In the genomic region with DNA sequence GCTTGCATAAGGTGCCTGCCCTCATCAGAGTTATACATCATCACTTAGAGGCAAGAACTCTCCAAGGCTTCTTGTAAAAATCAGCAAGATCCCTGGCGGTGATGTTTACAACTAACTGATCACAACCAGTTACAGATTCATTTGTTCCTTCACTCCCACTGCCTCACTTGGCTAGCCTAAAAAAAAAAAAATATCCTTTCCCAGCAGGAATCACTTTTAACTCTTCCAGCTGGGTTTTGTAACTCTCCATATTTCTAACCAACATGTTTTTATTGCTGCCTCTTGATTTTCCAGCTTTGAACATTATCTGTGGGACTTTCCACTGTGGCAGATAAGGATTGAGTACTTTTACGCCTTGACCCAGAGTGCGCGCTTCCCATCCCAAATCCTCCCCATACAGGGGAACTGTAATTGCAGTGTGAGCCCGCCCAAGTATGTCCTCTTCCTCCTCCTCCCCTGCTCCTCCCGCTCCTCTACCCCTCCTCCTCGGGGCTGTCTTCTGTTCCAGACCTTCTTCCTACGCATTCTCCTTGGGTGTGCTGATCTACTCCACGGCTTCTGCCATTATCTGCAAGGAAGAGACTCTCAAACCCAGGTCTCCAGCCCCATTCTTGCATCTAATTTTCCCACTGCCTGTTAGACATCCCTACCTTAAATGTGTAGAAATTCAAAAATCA, we compare ENCODE assay signal across 11 cellular contexts. TPM values are rescaled to one million over a fixed set of nuclear protein-coding genes. Genes with fewer than 3 reads are reported as not detected.
DNase-seq lines count a peak whose midpoint lies in the region; ATAC-seq and TF ChIP-seq lines count a peak whose summit lies in the region.
"Had no signal": no experiment of that assay in that cellular context is flagged by ENCODE, and none has a peak within 500 bp of the region (broad histone marks: within the 10 kb centered on the region; RNA-seq: fewer than 3 reads in every experiment).

No MANE protein-coding gene starts in this region.

- no peaks in the 10 kb centered on the region for H3K79me2 ChIP-seq in osteoblast (ENCODE audit: insufficient read depth, low read length)

- no peak for TF ChIP-seq CTCF in RWPE2 (IDR thresholded peaks at IDR 0.05; ENCODE audit: poor library complexity, severe bottlenecking)
- TF ChIP-seq CTCF in osteoblast (IDR thresholded peaks at IDR 0.05; ENCODE audit: extremely low read depth, low read depth, low read length) = no peak

- no peak overlapping the region for H2AFZ ChIP-seq in osteoblast (ENCODE audit: low read length)

- no peaks in the 10 kb centered on the region for H3K27me3 ChIP-seq in RWPE2 (ENCODE audit: insufficient read depth, poor library complexity, severe bottlenecking)
- no peaks in the 10 kb centered on the region for H3K27me3 ChIP-seq in osteoblast (ENCODE audit: insufficient read depth, low read length)
- H3K27me3 ChIP-seq: upper lobe of left lung had no signal

- H3K4me1 ChIP-seq in RWPE2 (ENCODE audit: insufficient read depth, poor library complexity, severe bottlenecking) (peaks cover 13% of the 10 kb centered on the region), osteoblast (ENCODE audit: insufficient read depth, low read length) (no peaks in the 10 kb centered on the region)

- H3K36me3 Mint-ChIP-seq in stimulated activated naive B cell treated with anti-CD40 and anti-IgM and Interleukin-4, amounts not matched to agents 10 μg/mL and 1 μg/mL and 100 μg/mL, for 72 hours = peaks cover 38 to 52% of the 10 kb centered on the region in 2 donors

- no peak for DNase-seq in RWPE2 (ENCODE audit: low spot score)
- DNase-seq in epithelial cell of prostate (ENCODE audit: low read depth, low spot score) = no peak
- no peak for DNase-seq in left lobe of liver (ENCODE audit: low spot score)
- DNase-seq in stimulated activated naive B cell treated with anti-CD40 and anti-IgM and Interleukin-4, amounts not matched to agents 10 μg/mL and 1 μg/mL and 100 μg/mL, for 72 hours = no peak
- no peak for DNase-seq in SKM-1 treated with dmso at 0.1 percent for 144 hours (lab: John Stamatoyannopoulos, UW; ENCODE audit: unreplicated experiment)
- DNase-seq in NCI-H2171 treated with DMSO at 0.1 percent for 48 hours (lab: John Stamatoyannopoulos, UW) = no peak
- DNase-seq in osteoblast (ENCODE audit: insufficient read length, low spot score, missing footprints) = no peak
- DNase-seq: activated naive CD4-positive, alpha-beta T cell treated with Interleukin-2 at 50 U/mL for 16 hours had no signal

- no peaks in the 10 kb centered on the region for H4K20me1 ChIP-seq in osteoblast (ENCODE audit: insufficient read depth, low read length)

- H3K4me3 ChIP-seq in RWPE2 (ENCODE audit: severe bottlenecking) (no peak overlapping the region), osteoblast (ENCODE audit: insufficient read depth, low read length) (no peak overlapping the region)
- H3K4me3 ChIP-seq: upper lobe of left lung had no signal

- H3K36me3 ChIP-seq in RWPE2 (ENCODE audit: low read depth) = peaks cover 67% of the 10 kb centered on the region
- H3K36me3 ChIP-seq in osteoblast (ENCODE audit: insufficient read depth, low read length) = peaks cover 65% of the 10 kb centered on the region

- H3K9me3 Mint-ChIP-seq in stimulated activated naive B cell treated with anti-CD40 and anti-IgM and Interleukin-4, amounts not matched to agents 10 μg/mL and 1 μg/mL and 100 μg/mL, for 72 hours = no peaks in the 10 kb centered on the region

- peaks cover 0 to 5% of the 10 kb centered on the region in 2 donors for H3K4me1 Mint-ChIP-seq in stimulated activated naive B cell treated with anti-CD40 and anti-IgM and Interleukin-4, amounts not matched to agents 10 μg/mL and 1 μg/mL and 100 μg/mL, for 72 hours

- ATAC-seq in RWPE2 (ENCODE audit: low read depth) (no peak), left lobe of liver (peak; percentile 49), HG02642 (IDR thresholded peaks at IDR 0.05; ENCODE audit: poor library complexity, unreplicated experiment) (no peak)
- no peak for ATAC-seq in stimulated activated naive B cell treated with anti-CD40 and anti-IgM and Interleukin-4, amounts not matched to agents 10 μg/mL and 1 μg/mL and 100 μg/mL, for 72 hours (replicated peaks)

- no peaks in the 10 kb centered on the region for H3K27me3 Mint-ChIP-seq in stimulated activated naive B cell treated with anti-CD40 and anti-IgM and Interleukin-4, amounts not matched to agents 10 μg/mL and 1 μg/mL and 100 μg/mL, for 72 hours

- H3K27ac ChIP-seq in RWPE2 (ENCODE audit: poor library complexity, severe bottlenecking) = peak overlapping the region; percentile 50
- peak overlapping the region; percentile 91 for H3K27ac ChIP-seq in epithelial cell of prostate
- H3K27ac ChIP-seq in osteoblast (ENCODE audit: low read depth, low read length) = no peak overlapping the region
- H3K27ac ChIP-seq: C4-2B, upper lobe of left lung had no signal

- no peak overlapping the region for H3K4me2 ChIP-seq in osteoblast (ENCODE audit: insufficient read depth, low read length)

- H3K4me3 Mint-ChIP-seq in stimulated activated naive B cell treated with anti-CD40 and anti-IgM and Interleukin-4, amounts not matched to agents 10 μg/mL and 1 μg/mL and 100 μg/mL, for 72 hours = no peak overlapping the region

- peak overlapping the region; percentile 43 for H3K27ac Mint-ChIP-seq in stimulated activated naive B cell treated with anti-CD40 and anti-IgM and Interleukin-4, amounts not matched to agents 10 μg/mL and 1 μg/mL and 100 μg/mL, for 72 hours

- H3K9me3 ChIP-seq in RWPE2 (ENCODE audit: severe bottlenecking) (no peaks in the 10 kb centered on the region), osteoblast (ENCODE audit: low read depth, low read length) (no peaks in the 10 kb centered on the region)
- H3K9me3 ChIP-seq: upper lobe of left lung had no signal

RNA-seq across cellular contexts. Expression of a gene that starts 43.4 kb away (rescaled TPM):
- total RNA-seq in left lobe of liver (18.8 TPM), osteoblast (38.3 and 46.3 TPM in 2 replicates)

RNA-seq across cellular contexts. Expression of a gene that starts 43.6 kb away (rescaled TPM):
- 19.1 TPM for total RNA-seq in left lobe of liver
- 46.9 and 52.8 TPM in 2 replicates for total RNA-seq in osteoblast
